ENCODE assay signal across 23 cellular contexts in genomic region chr10:88186335-88186734, GRCh38.
A peak's percentile ranks its signal among the peaks of the same experiment; 100 is the strongest.
DNase-seq lines count a peak whose midpoint lies in the region; FAIRE-seq and TF ChIP-seq lines count a peak whose summit lies in the region.
"Had no signal": no experiment of that assay in that cellular context is flagged by ENCODE, and none has a peak within 500 bp of the region (broad histone marks: within the 10 kb centered on the region; RNA-seq: fewer than 3 reads in every experiment).

No MANE protein-coding gene starts in this region.

- peak overlapping the region; percentile 2 for H3K27ac ChIP-seq in hepatocyte

- H3K79me2 ChIP-seq in hepatocyte, result no peaks in the 10 kb centered on the region

- H3K4me1 ChIP-seq in hepatocyte (ENCODE audit: insufficient read depth), result peaks cover 30% of the 10 kb centered on the region

- TF ChIP-seq CTCF in hepatocyte (IDR thresholded peaks at IDR 0.05; ENCODE audit: poor library complexity), result no peak

- no peaks in the 10 kb centered on the region for H3K9me2 ChIP-seq in hepatocyte (replicated peaks; ENCODE audit: insufficient read depth)

- peak; percentile 36 for FAIRE-seq in H54 (lab: Jason Lieb, UNC)

- H2AFZ ChIP-seq in hepatocyte, result no peak overlapping the region

- H4K20me1 ChIP-seq in hepatocyte (ENCODE audit: insufficient read depth, poor library complexity, severe bottlenecking), result no peaks in the 10 kb centered on the region

- H3K9me3 ChIP-seq in hepatocyte (ENCODE audit: low read depth), result no peaks in the 10 kb centered on the region
- H3K9me3 ChIP-seq: Caco-2, mucosa of descending colon had no signal

- H3K4me3 ChIP-seq in hepatocyte, result no peak overlapping the region
- H3K4me3 ChIP-seq: mucosa of descending colon had no signal

- 71% methylated on average over 2 of the region's 2 CpGs for WGBS in hepatocyte (ENCODE audit: low lambda C conversion rate, missing lambda C conversion rate)

- no peaks in the 10 kb centered on the region for H3K36me3 ChIP-seq in hepatocyte (replicated peaks; ENCODE audit: insufficient read depth, low read depth)

- DNase-seq in AG08396 (ENCODE audit: low spot score) (peak; percentile 61), H54 (ENCODE audit: insufficient read length, low spot score) (no peak), astrocyte of the hippocampus (ENCODE audit: low read depth, low spot score) (peak; percentile 26), hepatocyte (ENCODE audit: low spot score) (no peak), SW 1271 (lab: John Stamatoyannopoulos, UW) (no peak), amygdala (lab: John Stamatoyannopoulos, UW) (no peak), NCI-H345 (lab: John Stamatoyannopoulos, UW) (no peak)
- no peak for DNase-seq in activated CD4-positive, alpha-beta T cell treated with anti-CD3 and anti-CD28 coated beads, Interleukin-2, amount 50 U/mL, for 48 hours
- DNase-seq: activated CD4-positive, CD25-positive, alpha-beta regulatory T cell treated with anti-CD3 and anti-CD28 coated beads, Interleukin-2, amount 50 U/mL, for 72 hours; activated naive CD4-positive, alpha-beta T cell treated with anti-CD3 and anti-CD28 coated beads for 36 hours; AML-193; Caco-2; caudate nucleus; GDM1; head of caudate nucleus; mucosa of descending colon; NCI-H1092; NCI-H2171; NK-92 treated with Interleukin-12 subunit alpha and Interleukin-12 subunit beta, amount 100 ng/mL, for 24 hours; occipital lobe; SHP77; stimulated activated naive CD4-positive, alpha-beta T cell; T-helper 2 cell had no signal

- no peak for TF ChIP-seq POLR2A in H54 (IDR thresholded peaks at IDR 0.05; ENCODE audit: low read depth, low read length)

- no peak overlapping the region for H3K4me2 ChIP-seq in hepatocyte

- no peaks in the 10 kb centered on the region for H3K27me3 ChIP-seq in hepatocyte

Comparison
In these comparisons a context has a peak if more than half of its experiments do, and no peak if none do; other contexts are left out.
1. DNase-seq: peak in AG08396 (single experiment) and astrocyte of the hippocampus (single experiment); none in H54 (single experiment), hepatocyte (single experiment), SW 1271 (0 of 2), activated CD4-positive, alpha-beta T cell treated with anti-CD3 and anti-CD28 coated beads, Interleukin-2, amount 50 U/mL, for 48 hours (0 of 2), amygdala (0 of 56) and NCI-H345 (single experiment).